Comparison of ENCODE assay signal across 24 cellular contexts in the genomic region with DNA sequence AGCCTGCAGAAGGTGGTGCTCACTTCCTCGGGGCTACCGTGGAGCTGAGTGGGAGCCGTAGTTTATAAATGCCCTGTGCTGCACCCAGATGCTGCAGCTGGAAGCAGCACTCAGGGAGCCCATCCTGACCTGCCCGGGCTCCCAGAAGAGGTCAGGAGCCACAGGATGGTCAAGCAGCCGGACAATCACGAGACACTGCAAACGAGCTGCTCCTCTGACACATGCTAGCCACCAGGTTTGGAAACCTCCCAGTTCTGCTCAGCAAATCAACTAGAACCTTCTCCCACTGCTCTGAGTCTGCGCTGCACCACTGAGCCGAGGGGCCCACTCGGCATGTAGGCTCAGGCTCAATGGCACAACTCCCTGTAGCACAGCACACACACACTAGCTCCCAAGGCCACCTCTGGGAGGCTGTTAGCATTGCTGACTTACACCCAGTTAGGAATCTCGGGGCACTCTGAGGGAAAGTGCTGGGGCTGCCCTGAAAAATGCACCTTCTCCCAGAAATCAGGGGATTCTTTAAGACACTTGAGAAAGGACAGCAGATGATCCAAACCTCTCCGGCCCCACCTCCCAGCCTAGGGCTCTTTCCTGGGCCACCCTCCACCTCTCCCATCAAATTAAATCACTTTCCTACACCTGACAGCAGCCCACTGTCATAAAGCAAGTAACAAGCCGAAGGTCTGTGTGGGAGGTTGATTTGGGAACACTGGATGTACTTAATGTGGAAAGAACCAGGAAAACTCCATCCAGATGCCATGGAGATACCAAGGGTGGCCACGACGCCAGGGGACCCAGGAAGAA. TPM values are rescaled to one million over a fixed set of nuclear protein-coding genes. Genes with fewer than 3 reads are reported as not detected.
DNase-seq lines count a peak whose midpoint lies in the region; ATAC-seq and TF ChIP-seq lines count a peak whose summit lies in the region.
"Had no signal": no experiment of that assay in that cellular context is flagged by ENCODE, and none has a peak within 500 bp of the region (broad histone marks: within the 10 kb centered on the region; RNA-seq: fewer than 3 reads in every experiment).

No MANE protein-coding gene starts in this region.

- POLR2A ChIA-PET in activated CD8-positive, alpha-beta T cell treated with anti-CD3 and anti-CD28 coated beads, Interleukin-2, amount 10 ng/mL, durations not matched to agents 7 days and 5 days (lab: Charles Lee), result no interaction called here
- POLR2A ChIA-PET in activated CD8-positive, alpha-beta T cell treated with anti-CD3 and anti-CD28 coated beads for 36 hours (lab: Charles Lee), result no interaction called here
- POLR2A ChIA-PET in Panc1 (lab: Charles Lee), result no interaction called here

- H3K27me3 Mint-ChIP-seq in activated CD8-positive, alpha-beta T cell treated with anti-CD3 and anti-CD28 coated beads, Interleukin-2, amount 10 ng/mL, durations not matched to agents 7 days and 5 days (ENCODE audit: low read depth), result no peaks in the 10 kb centered on the region
- H3K27me3 Mint-ChIP-seq in activated CD8-positive, alpha-beta T cell treated with anti-CD3 and anti-CD28 coated beads for 36 hours, result no peaks in the 10 kb centered on the region
- peaks cover 11% of the 10 kb centered on the region for H3K27me3 Mint-ChIP-seq in endothelial cell (ENCODE audit: unreplicated experiment)
- H3K27me3 Mint-ChIP-seq: activated B cell treated with CpG ODN at 0.5 μM for 24 hours; activated naive CD4-positive, alpha-beta T cell treated with anti-CD3 and anti-CD28 coated beads, Interleukin-2, amount 10 ng/mL, durations not matched to agents 7 days and 5 days; CD4-positive, alpha-beta T cell; effector memory CD8-positive, alpha-beta T cell; T-cell had no signal

- H3K4me3 ChIP-seq in Panc1 (ENCODE audit: low read depth in 2 of 2, low read length in 2 of 2), result no peak overlapping the region
- no peak overlapping the region for H3K4me3 ChIP-seq in sigmoid colon
- H3K4me3 ChIP-seq: GM23338, hepatocyte, mucosa of descending colon, pancreas, smooth muscle cell, transverse colon had no signal

- H3K9me3 ChIP-seq in Panc1 (ENCODE audit: control insufficient read depth, insufficient read depth, low read depth, low read length), result no peaks in the 10 kb centered on the region
- H3K9me3 ChIP-seq in sigmoid colon, result no peaks in the 10 kb centered on the region
- H3K9me3 ChIP-seq: mucosa of descending colon, pancreas, transverse colon had no signal

- peaks cover 47% of the 10 kb centered on the region for H3K4me1 ChIP-seq in Panc1 (ENCODE audit: control insufficient read depth, insufficient read depth, low read length)
- peaks cover 0 to 4% (median 0%) of the 10 kb centered on the region in 4 donors for H3K4me1 ChIP-seq in sigmoid colon
- H3K4me1 ChIP-seq: pancreas had no signal

- H3K27ac ChIP-seq in Panc1 (ENCODE audit: low read length) (peak overlapping the region; percentile 54), sigmoid colon (no peak overlapping the region)
- H3K27ac ChIP-seq: hepatocyte, pancreas, transverse colon had no signal

- DNase-seq in activated CD8-positive, alpha-beta T cell treated with anti-CD3 and anti-CD28 coated beads, Interleukin-2, amount 10 ng/mL, durations not matched to agents 7 days and 5 days, result no peak
- no peak for DNase-seq in activated CD8-positive, alpha-beta T cell treated with anti-CD3 and anti-CD28 coated beads for 36 hours
- DNase-seq in Panc1 (ENCODE audit: low read depth, low spot score) (no peak), endothelial cell (ENCODE audit: low spot score) (no peak), OCI-M1 (lab: John Stamatoyannopoulos, UW) (no peak), sigmoid colon (no peak), posterior vena cava (ENCODE audit: low spot score) (no peak)
- DNase-seq in stimulated activated effector memory CD8-positive, alpha-beta T cell treated with anti-CD3 and anti-CD28 coated beads, Interleukin-12 subunit alpha, Interleukin-12 subunit beta, amount 100 ng/mL, for 72 hours (ENCODE audit: low spot score in 2 of 2), result no peak
- DNase-seq: activated B cell treated with CpG ODN at 0.5 μM for 24 hours; activated naive CD4-positive, alpha-beta T cell treated with anti-CD3 and anti-CD28 coated beads, Interleukin-2, amount 10 ng/mL, durations not matched to agents 7 days and 5 days; CD4-positive, alpha-beta T cell; effector memory CD8-positive, alpha-beta T cell; EL; left cardiac atrium; mucosa of descending colon; NCI-H1694; NCI-H345; pancreas; transverse colon had no signal

- peaks cover 30% of the 10 kb centered on the region for H3K4me1 Mint-ChIP-seq in activated CD8-positive, alpha-beta T cell treated with anti-CD3 and anti-CD28 coated beads, Interleukin-2, amount 10 ng/mL, durations not matched to agents 7 days and 5 days (ENCODE audit: low read depth)
- H3K4me1 Mint-ChIP-seq in activated CD8-positive, alpha-beta T cell treated with anti-CD3 and anti-CD28 coated beads for 36 hours (ENCODE audit: low read depth), result peaks cover 32% of the 10 kb centered on the region
- peaks cover 2% of the 10 kb centered on the region for H3K4me1 Mint-ChIP-seq in endothelial cell (ENCODE audit: unreplicated experiment)
- peaks cover 52% of the 10 kb centered on the region for H3K4me1 Mint-ChIP-seq in stimulated activated effector memory CD8-positive, alpha-beta T cell treated with anti-CD3 and anti-CD28 coated beads, Interleukin-12 subunit alpha, Interleukin-12 subunit beta, amount 100 ng/mL, for 72 hours

- peaks cover 24% of the 10 kb centered on the region for H3K36me3 Mint-ChIP-seq in activated CD8-positive, alpha-beta T cell treated with anti-CD3 and anti-CD28 coated beads, Interleukin-2, amount 10 ng/mL, durations not matched to agents 7 days and 5 days (ENCODE audit: low read depth)
- H3K36me3 Mint-ChIP-seq in activated CD8-positive, alpha-beta T cell treated with anti-CD3 and anti-CD28 coated beads for 36 hours (ENCODE audit: low read depth), result peaks cover 21% of the 10 kb centered on the region
- peaks cover 37% of the 10 kb centered on the region for H3K36me3 Mint-ChIP-seq in endothelial cell (ENCODE audit: low read depth, unreplicated experiment)
- H3K36me3 Mint-ChIP-seq in stimulated activated effector memory CD8-positive, alpha-beta T cell treated with anti-CD3 and anti-CD28 coated beads, Interleukin-12 subunit alpha, Interleukin-12 subunit beta, amount 100 ng/mL, for 72 hours, result peaks cover 54% of the 10 kb centered on the region

- ATAC-seq in activated CD8-positive, alpha-beta T cell treated with anti-CD3 and anti-CD28 coated beads, Interleukin-2, amount 10 ng/mL, durations not matched to agents 7 days and 5 days, result no peak
- ATAC-seq in activated CD8-positive, alpha-beta T cell treated with anti-CD3 and anti-CD28 coated beads for 36 hours, result no peak
- no peak for ATAC-seq in Panc1
- no peak for ATAC-seq in stimulated activated effector memory CD8-positive, alpha-beta T cell treated with anti-CD3 and anti-CD28 coated beads, Interleukin-12 subunit alpha, Interleukin-12 subunit beta, amount 100 ng/mL, for 72 hours
- ATAC-seq: effector memory CD8-positive, alpha-beta T cell; GM23338; left cardiac atrium; mucosa of descending colon; pancreas; Right ventricle myocardium inferior had no signal

- TF ChIP-seq EP300 in sigmoid colon (IDR thresholded peaks at IDR 0.05), result no peak

- 88 to 94% methylated on average over 15 of the region's 15 CpGs for WGBS in sigmoid colon, 2 donors

- H3K9me3 Mint-ChIP-seq in activated CD8-positive, alpha-beta T cell treated with anti-CD3 and anti-CD28 coated beads, Interleukin-2, amount 10 ng/mL, durations not matched to agents 7 days and 5 days (ENCODE audit: insufficient read depth), result no peaks in the 10 kb centered on the region
- H3K9me3 Mint-ChIP-seq in activated CD8-positive, alpha-beta T cell treated with anti-CD3 and anti-CD28 coated beads for 36 hours, result no peaks in the 10 kb centered on the region
- no peaks in the 10 kb centered on the region for H3K9me3 Mint-ChIP-seq in endothelial cell (ENCODE audit: unreplicated experiment)
- H3K9me3 Mint-ChIP-seq in stimulated activated effector memory CD8-positive, alpha-beta T cell treated with anti-CD3 and anti-CD28 coated beads, Interleukin-12 subunit alpha, Interleukin-12 subunit beta, amount 100 ng/mL, for 72 hours, result no peaks in the 10 kb centered on the region
- H3K9me3 Mint-ChIP-seq: activated B cell treated with CpG ODN at 0.5 μM for 24 hours; activated naive CD4-positive, alpha-beta T cell treated with anti-CD3 and anti-CD28 coated beads, Interleukin-2, amount 10 ng/mL, durations not matched to agents 7 days and 5 days; CD4-positive, alpha-beta T cell; effector memory CD8-positive, alpha-beta T cell; GM23338; T-cell had no signal

- TF ChIP-seq CTCF in activated CD8-positive, alpha-beta T cell treated with anti-CD3 and anti-CD28 coated beads for 36 hours (IDR thresholded peaks at IDR 0.05), result no peak
- TF ChIP-seq CTCF in Panc1 (IDR thresholded peaks at IDR 0.05) (no peak), endothelial cell (IDR thresholded peaks at IDR 0.05; ENCODE audit: unreplicated experiment) (no peak), sigmoid colon (IDR thresholded peaks at IDR 0.05) (no peak)

- H3K27ac Mint-ChIP-seq in activated CD8-positive, alpha-beta T cell treated with anti-CD3 and anti-CD28 coated beads, Interleukin-2, amount 10 ng/mL, durations not matched to agents 7 days and 5 days, result peak overlapping the region; percentile 50
- H3K27ac Mint-ChIP-seq in activated CD8-positive, alpha-beta T cell treated with anti-CD3 and anti-CD28 coated beads for 36 hours, result no peak overlapping the region
- peak overlapping the region; percentile 25 for H3K27ac Mint-ChIP-seq in endothelial cell (ENCODE audit: unreplicated experiment)
- peak overlapping the region; percentile 73 for H3K27ac Mint-ChIP-seq in stimulated activated effector memory CD8-positive, alpha-beta T cell treated with anti-CD3 and anti-CD28 coated beads, Interleukin-12 subunit alpha, Interleukin-12 subunit beta, amount 100 ng/mL, for 72 hours
- H3K27ac Mint-ChIP-seq: activated B cell treated with CpG ODN at 0.5 μM for 24 hours, GM23338 had no signal

- H3K27me3 ChIP-seq in Panc1 (ENCODE audit: control insufficient read depth, insufficient read depth, low read length) (no peaks in the 10 kb centered on the region), sigmoid colon (no peaks in the 10 kb centered on the region)
- H3K27me3 ChIP-seq: hepatocyte, pancreas, transverse colon had no signal

- intact Hi-C loops in activated CD8-positive, alpha-beta T cell treated with anti-CD3 and anti-CD28 coated beads for 36 hours (cut with micrococcal nuclease), result no loop called here
- intact Hi-C loops in Panc1 (cut with micrococcal nuclease; ENCODE audit: unreplicated experiment), result no loop called here
- intact Hi-C loops in sigmoid colon (cut with DNase I), result no loop called here
- intact Hi-C loops in posterior vena cava (cut with DNase I), result no loop called here

- peak overlapping the region; percentile 41 for H3K4me3 Mint-ChIP-seq in activated CD8-positive, alpha-beta T cell treated with anti-CD3 and anti-CD28 coated beads, Interleukin-2, amount 10 ng/mL, durations not matched to agents 7 days and 5 days
- H3K4me3 Mint-ChIP-seq in activated CD8-positive, alpha-beta T cell treated with anti-CD3 and anti-CD28 coated beads for 36 hours, result no peak overlapping the region
- no peak overlapping the region for H3K4me3 Mint-ChIP-seq in endothelial cell (ENCODE audit: unreplicated experiment)
- H3K4me3 Mint-ChIP-seq in stimulated activated effector memory CD8-positive, alpha-beta T cell treated with anti-CD3 and anti-CD28 coated beads, Interleukin-12 subunit alpha, Interleukin-12 subunit beta, amount 100 ng/mL, for 72 hours, result no peak overlapping the region
- H3K4me3 Mint-ChIP-seq: activated B cell treated with CpG ODN at 0.5 μM for 24 hours; activated naive CD4-positive, alpha-beta T cell treated with anti-CD3 and anti-CD28 coated beads, Interleukin-2, amount 10 ng/mL, durations not matched to agents 7 days and 5 days; effector memory CD8-positive, alpha-beta T cell; GM23338; T-cell had no signal

- H3K36me3 ChIP-seq in Panc1 (ENCODE audit: control insufficient read depth, insufficient read depth, low read length) (peaks cover 2% of the 10 kb centered on the region; the same call in 1 of the 2 replicates), sigmoid colon (peaks cover 4 to 57% (median 31%) of the 10 kb centered on the region in 4 donors)

- in situ Hi-C loops in Panc1 (cut with HindIII; ENCODE audit: low pct_unique_long_range_greater_than_20kb, low sequenced_read_pairs), result no loop called here

- CTCF ChIA-PET in activated CD8-positive, alpha-beta T cell treated with anti-CD3 and anti-CD28 coated beads, Interleukin-2, amount 10 ng/mL, durations not matched to agents 7 days and 5 days (lab: Charles Lee), result no interaction called here
- CTCF ChIA-PET in activated CD8-positive, alpha-beta T cell treated with anti-CD3 and anti-CD28 coated beads for 36 hours (lab: Charles Lee), result interaction anchor here (0.8 kb wide), 1 partner anchor 229 kb away, joined by 4 read pairs; no protein-coding TSS in a partner anchor
- CTCF ChIA-PET in Panc1 (lab: Charles Lee), result no interaction called here

- BruUV-seq in Panc1 (replicated peaks; lab: Mats Ljungman, UMichigan), result no TSS peak

- TF ChIP-seq POLR2A in sigmoid colon (IDR thresholded peaks at IDR 0.05), result no peak

RNA-seq across cellular contexts. Expression of a gene that starts 59.1 kb away (rescaled TPM):
- 100 to 1,000 TPM; 114 to 119 TPM for total RNA-seq in activated CD8-positive, alpha-beta T cell treated with anti-CD3 and anti-CD28 coated beads, Interleukin-2, amount 10 ng/mL, durations not matched to agents 7 days and 5 days
- 100 to 1,000 TPM; 155 to 170 TPM for total RNA-seq in activated CD8-positive, alpha-beta T cell treated with anti-CD3 and anti-CD28 coated beads for 36 hours
- total RNA-seq in Panc1 (2021; ENCODE audit: unreplicated experiment) (167 TPM), endothelial cell (ENCODE audit: unreplicated experiment) (180 TPM), sigmoid colon (100 to 1,000 TPM; 136 to 172 (median 166) TPM), posterior vena cava (10 to 100 TPM; 79.1 to 89.1 TPM)
- 181 TPM for polyA plus RNA-seq in Panc1 (2012; ENCODE audit: insufficient read length)
- polyA plus RNA-seq in sigmoid colon, result 100 to 1,000 TPM; 153 to 179 (median 177) TPM
